ENCODE assay signal across 23 cellular contexts in genomic region chr4:128848461-128848860, GRCh38. TPM values are rescaled to one million over a fixed set of nuclear protein-coding genes. Genes with fewer than 3 reads are reported as not detected.
DNase-seq lines count a peak whose midpoint lies in the region; ATAC-seq and TF ChIP-seq lines count a peak whose summit lies in the region.
"Had no signal": no experiment of that assay in that cellular context is flagged by ENCODE, and none has a peak within 500 bp of the region (broad histone marks: within the 10 kb centered on the region; RNA-seq: fewer than 3 reads in every experiment).

No MANE protein-coding gene starts in this region.

- intact Hi-C loops in activated naive CD4-positive, alpha-beta T cell treated with anti-CD3 and anti-CD28 coated beads for 36 hours (cut with micrococcal nuclease) = no loop called here

- peak overlapping the region; percentile 75 for H3K27ac Mint-ChIP-seq in activated naive CD4-positive, alpha-beta T cell treated with anti-CD3 and anti-CD28 coated beads, Interleukin-2, amount 50 U/mL, for 24 hours
- H3K27ac Mint-ChIP-seq in activated naive CD4-positive, alpha-beta T cell treated with anti-CD3 and anti-CD28 coated beads for 36 hours = no peak overlapping the region
- peak overlapping the region; percentile 40 for H3K27ac Mint-ChIP-seq in activated naive CD8-positive, alpha-beta T cell treated with anti-CD3 and anti-CD28 coated beads, Interleukin-2, amount 50 U/mL, for 24 hours
- peak overlapping the region; percentile 59 for H3K27ac Mint-ChIP-seq in nephron progenitor cell
- H3K27ac Mint-ChIP-seq: T-helper 1 cell treated with Interleukin-12 subunit alpha and Interleukin-12 subunit beta and Interleukin-4 antibody, amounts not matched to agents 30 μg/mL and 1 μg/mL, for 36 hours had no signal

- POLR2A ChIA-PET in HEK293T (lab: Yijun Ruan, JAX) = no interaction called here

- CTCF ChIA-PET in activated naive CD4-positive, alpha-beta T cell treated with anti-CD3 and anti-CD28 coated beads for 36 hours (lab: Charles Lee) = no interaction called here
- CTCF ChIA-PET in HEK293T (lab: Yijun Ruan, JAX) = no interaction called here

- no peaks in the 10 kb centered on the region for H3K27me3 Mint-ChIP-seq in activated naive CD4-positive, alpha-beta T cell treated with anti-CD3 and anti-CD28 coated beads, Interleukin-2, amount 50 U/mL, for 24 hours
- H3K27me3 Mint-ChIP-seq in activated naive CD4-positive, alpha-beta T cell treated with anti-CD3 and anti-CD28 coated beads for 36 hours (ENCODE audit: low read depth) = no peaks in the 10 kb centered on the region
- H3K27me3 Mint-ChIP-seq in activated naive CD8-positive, alpha-beta T cell treated with anti-CD3 and anti-CD28 coated beads, Interleukin-2, amount 50 U/mL, for 24 hours = no peaks in the 10 kb centered on the region
- no peaks in the 10 kb centered on the region for H3K27me3 Mint-ChIP-seq in nephron progenitor cell (ENCODE audit: low read depth, poor library complexity)

- no peak for DNase-seq in activated naive CD4-positive, alpha-beta T cell treated with anti-CD3 and anti-CD28 coated beads for 36 hours
- DNase-seq in activated naive CD8-positive, alpha-beta T cell treated with anti-CD3 and anti-CD28 coated beads, Interleukin-2, amount 50 U/mL, for 24 hours = no peak
- DNase-seq in nephron progenitor cell (no peak), 8988T (no peak), mucosa of gallbladder (ENCODE audit: low spot score) (no peak), GDM1 (lab: John Stamatoyannopoulos, UW) (no peak), HEK293T (ENCODE audit: extremely low spot score) (no peak)
- DNase-seq: ACHN; activated CD4-positive, alpha-beta T cell treated with anti-CD3 and anti-CD28 coated beads for 4 hours; activated CD8-positive, alpha-beta memory T cell treated with anti-CD3 and anti-CD28 coated beads, Interleukin-2, amount 50 U/mL, for 4 hours; activated effector memory CD4-positive, alpha-beta T cell treated with Interleukin-2 at 50 U/mL for 16 hours; amniotic stem cell; dermis blood vessel endothelial cell; H9; islet precursor cell; NCI-H1048; NCI-H187 treated with DMSO at 0.1 percent for 48 hours; NCI-H2227 treated with DMSO at 0.1 percent for 48 hours; NCI-H774; RPMI8226; substantia nigra had no signal

- peaks cover 19% of the 10 kb centered on the region for H3K36me3 Mint-ChIP-seq in activated naive CD4-positive, alpha-beta T cell treated with anti-CD3 and anti-CD28 coated beads, Interleukin-2, amount 50 U/mL, for 24 hours
- H3K36me3 Mint-ChIP-seq in activated naive CD4-positive, alpha-beta T cell treated with anti-CD3 and anti-CD28 coated beads for 36 hours (ENCODE audit: low read depth) = peaks cover 68% of the 10 kb centered on the region
- H3K36me3 Mint-ChIP-seq in activated naive CD8-positive, alpha-beta T cell treated with anti-CD3 and anti-CD28 coated beads, Interleukin-2, amount 50 U/mL, for 24 hours (ENCODE audit: low read depth) = peaks cover 70% of the 10 kb centered on the region
- H3K36me3 Mint-ChIP-seq in nephron progenitor cell (ENCODE audit: low read depth) = peaks cover 81% of the 10 kb centered on the region

- peaks cover 7% of the 10 kb centered on the region for H3K4me1 Mint-ChIP-seq in activated naive CD4-positive, alpha-beta T cell treated with anti-CD3 and anti-CD28 coated beads, Interleukin-2, amount 50 U/mL, for 24 hours
- peaks cover 15% of the 10 kb centered on the region for H3K4me1 Mint-ChIP-seq in activated naive CD4-positive, alpha-beta T cell treated with anti-CD3 and anti-CD28 coated beads for 36 hours (ENCODE audit: low read depth)
- peaks cover 1% of the 10 kb centered on the region for H3K4me1 Mint-ChIP-seq in activated naive CD8-positive, alpha-beta T cell treated with anti-CD3 and anti-CD28 coated beads, Interleukin-2, amount 50 U/mL, for 24 hours
- peaks cover 12% of the 10 kb centered on the region for H3K4me1 Mint-ChIP-seq in nephron progenitor cell

- TF ChIP-seq CTCF in nephron progenitor cell (IDR thresholded peaks at IDR 0.05) = no peak

- H3K4me3 Mint-ChIP-seq in activated naive CD4-positive, alpha-beta T cell treated with anti-CD3 and anti-CD28 coated beads, Interleukin-2, amount 50 U/mL, for 24 hours = no peak overlapping the region
- no peak overlapping the region for H3K4me3 Mint-ChIP-seq in activated naive CD4-positive, alpha-beta T cell treated with anti-CD3 and anti-CD28 coated beads for 36 hours
- H3K4me3 Mint-ChIP-seq in activated naive CD8-positive, alpha-beta T cell treated with anti-CD3 and anti-CD28 coated beads, Interleukin-2, amount 50 U/mL, for 24 hours = no peak overlapping the region
- H3K4me3 Mint-ChIP-seq in nephron progenitor cell = no peak overlapping the region
- H3K4me3 Mint-ChIP-seq: H9; T-helper 1 cell treated with Interleukin-12 subunit alpha and Interleukin-12 subunit beta and Interleukin-4 antibody, amounts not matched to agents 30 μg/mL and 1 μg/mL, for 36 hours had no signal

- no peak for ATAC-seq in activated naive CD8-positive, alpha-beta T cell treated with anti-CD3 and anti-CD28 coated beads, Interleukin-2, amount 50 U/mL, for 24 hours

- no peaks in the 10 kb centered on the region for H3K9me3 Mint-ChIP-seq in activated naive CD4-positive, alpha-beta T cell treated with anti-CD3 and anti-CD28 coated beads, Interleukin-2, amount 50 U/mL, for 24 hours
- H3K9me3 Mint-ChIP-seq in activated naive CD4-positive, alpha-beta T cell treated with anti-CD3 and anti-CD28 coated beads for 36 hours = no peaks in the 10 kb centered on the region
- no peaks in the 10 kb centered on the region for H3K9me3 Mint-ChIP-seq in activated naive CD8-positive, alpha-beta T cell treated with anti-CD3 and anti-CD28 coated beads, Interleukin-2, amount 50 U/mL, for 24 hours
- H3K9me3 Mint-ChIP-seq in nephron progenitor cell = no peaks in the 10 kb centered on the region
- H3K9me3 Mint-ChIP-seq: H9; T-helper 1 cell treated with Interleukin-12 subunit alpha and Interleukin-12 subunit beta and Interleukin-4 antibody, amounts not matched to agents 30 μg/mL and 1 μg/mL, for 36 hours had no signal

TF ChIP-seq in HEK293T, 16 proteins besides CTCF, POLR2A, EP300 and RAD21:
- TF ChIP-seq ZNF384 (IDR thresholded peaks at IDR 0.05) (no peak), FOXK2 (IDR thresholded peaks at IDR 0.05) (no peak), HDGF (IDR thresholded peaks at IDR 0.05; ENCODE audit: borderline replicate concordance) (no peak), BHLHE40 (IDR thresholded peaks at IDR 0.05; ENCODE audit: borderline replicate concordance) (no peak), NFRKB (IDR thresholded peaks at IDR 0.05) (no peak), LEF1 (IDR thresholded peaks at IDR 0.05; ENCODE audit: borderline replicate concordance) (no peak), CTBP1 (IDR thresholded peaks at IDR 0.05; ENCODE audit: borderline replicate concordance) (no peak), SUZ12 (IDR thresholded peaks at IDR 0.05) (no peak), PKNOX1 (IDR thresholded peaks at IDR 0.05) (no peak), ELF4 (IDR thresholded peaks at IDR 0.05) (no peak), TARDBP (IDR thresholded peaks at IDR 0.05) (no peak), L3MBTL2 (conservative IDR thresholded peaks at IDR 0.05) (no peak), FOXA1 (IDR thresholded peaks at IDR 0.05) (no peak), SP1 (IDR thresholded peaks at IDR 0.05) (no peak), ARNT (IDR thresholded peaks at IDR 0.05) (no peak), FOXM1 (IDR thresholded peaks at IDR 0.05; ENCODE audit: borderline replicate concordance) (no peak)

RNA-seq across cellular contexts. Expression of gene JADE1, which starts 39.0 kb away (rescaled TPM):
- 10 to 100 TPM; 35.8 to 38.2 TPM for total RNA-seq in activated naive CD4-positive, alpha-beta T cell treated with anti-CD3 and anti-CD28 coated beads for 36 hours
- total RNA-seq in mucosa of gallbladder = 49.8 TPM
